ENCODE assay signal across 15 cellular contexts in genomic region chr2:53880756-53881155, GRCh38. TPM values are rescaled to one million over a fixed set of nuclear protein-coding genes. Genes with fewer than 3 reads are reported as not detected.
DNase-seq lines count a peak whose midpoint lies in the region; ATAC-seq and FAIRE-seq lines count a peak whose summit lies in the region.
"Had no signal": no experiment of that assay in that cellular context is flagged by ENCODE, and none has a peak within 500 bp of the region (broad histone marks: within the 10 kb centered on the region; RNA-seq: fewer than 3 reads in every experiment).

No MANE protein-coding gene starts in this region.

- H3K4me1 Mint-ChIP-seq in activated naive CD8-positive, alpha-beta T cell treated with anti-CD3 and anti-CD28 coated beads, Interleukin-2, amount 50 U/mL, for 24 hours: peaks cover 28% of the 10 kb centered on the region
- peaks cover 15% of the 10 kb centered on the region for H3K4me1 Mint-ChIP-seq in activated naive CD8-positive, alpha-beta T cell treated with anti-CD3 and anti-CD28 coated beads for 36 hours
- H3K4me1 Mint-ChIP-seq: neural progenitor cell had no signal

- H3K27ac Mint-ChIP-seq in activated naive CD8-positive, alpha-beta T cell treated with anti-CD3 and anti-CD28 coated beads, Interleukin-2, amount 50 U/mL, for 24 hours: peak overlapping the region; percentile 1
- no peak overlapping the region for H3K27ac Mint-ChIP-seq in activated naive CD8-positive, alpha-beta T cell treated with anti-CD3 and anti-CD28 coated beads for 36 hours
- H3K27ac Mint-ChIP-seq: activated CD4-positive, alpha-beta T cell treated with anti-CD3 and anti-CD28 coated beads, Interleukin-2, amount 10 ng/mL, durations not matched to agents 24 days and 14 days; neural progenitor cell; T-helper 1 cell treated with Interleukin-12 subunit alpha and Interleukin-12 subunit beta and Interleukin-4 antibody, amounts not matched to agents 30 μg/mL and 1 μg/mL, for 36 hours had no signal

- FAIRE-seq in urothelium cell line (lab: Jason Lieb, UNC): no peak

- H3K36me3 Mint-ChIP-seq in activated naive CD8-positive, alpha-beta T cell treated with anti-CD3 and anti-CD28 coated beads, Interleukin-2, amount 50 U/mL, for 24 hours (ENCODE audit: low read depth): peaks cover 53% of the 10 kb centered on the region
- H3K36me3 Mint-ChIP-seq in activated naive CD8-positive, alpha-beta T cell treated with anti-CD3 and anti-CD28 coated beads for 36 hours: peaks cover 40% of the 10 kb centered on the region

- ATAC-seq in activated naive CD8-positive, alpha-beta T cell treated with anti-CD3 and anti-CD28 coated beads, Interleukin-2, amount 50 U/mL, for 24 hours: no peak

- no peaks in the 10 kb centered on the region for H3K27me3 Mint-ChIP-seq in activated naive CD8-positive, alpha-beta T cell treated with anti-CD3 and anti-CD28 coated beads, Interleukin-2, amount 50 U/mL, for 24 hours
- no peaks in the 10 kb centered on the region for H3K27me3 Mint-ChIP-seq in activated naive CD8-positive, alpha-beta T cell treated with anti-CD3 and anti-CD28 coated beads for 36 hours
- H3K27me3 Mint-ChIP-seq: activated CD4-positive, alpha-beta T cell treated with anti-CD3 and anti-CD28 coated beads, Interleukin-2, amount 10 ng/mL, durations not matched to agents 24 days and 14 days had no signal

- H3K4me3 Mint-ChIP-seq in activated naive CD8-positive, alpha-beta T cell treated with anti-CD3 and anti-CD28 coated beads, Interleukin-2, amount 50 U/mL, for 24 hours: no peak overlapping the region
- H3K4me3 Mint-ChIP-seq in activated naive CD8-positive, alpha-beta T cell treated with anti-CD3 and anti-CD28 coated beads for 36 hours: no peak overlapping the region
- H3K4me3 Mint-ChIP-seq: activated CD4-positive, alpha-beta T cell treated with anti-CD3 and anti-CD28 coated beads, Interleukin-2, amount 10 ng/mL, durations not matched to agents 24 days and 14 days; neural progenitor cell; T-helper 1 cell treated with Interleukin-12 subunit alpha and Interleukin-12 subunit beta and Interleukin-4 antibody, amounts not matched to agents 30 μg/mL and 1 μg/mL, for 36 hours had no signal

- H3K9me3 Mint-ChIP-seq in activated naive CD8-positive, alpha-beta T cell treated with anti-CD3 and anti-CD28 coated beads, Interleukin-2, amount 50 U/mL, for 24 hours: no peaks in the 10 kb centered on the region
- H3K9me3 Mint-ChIP-seq in activated naive CD8-positive, alpha-beta T cell treated with anti-CD3 and anti-CD28 coated beads for 36 hours: no peaks in the 10 kb centered on the region
- H3K9me3 Mint-ChIP-seq: activated CD4-positive, alpha-beta T cell treated with anti-CD3 and anti-CD28 coated beads, Interleukin-2, amount 10 ng/mL, durations not matched to agents 24 days and 14 days; neural progenitor cell; T-helper 1 cell treated with Interleukin-12 subunit alpha and Interleukin-12 subunit beta and Interleukin-4 antibody, amounts not matched to agents 30 μg/mL and 1 μg/mL, for 36 hours had no signal

- no peak for DNase-seq in activated naive CD8-positive, alpha-beta T cell treated with anti-CD3 and anti-CD28 coated beads, Interleukin-2, amount 50 U/mL, for 24 hours
- no peak for DNase-seq in activated naive CD8-positive, alpha-beta T cell treated with anti-CD3 and anti-CD28 coated beads for 36 hours
- peak; percentile 76 for DNase-seq in amniotic epithelial cell (ENCODE audit: low read depth)
- peak; percentile 23 for DNase-seq in fibroblast of the conjunctiva (ENCODE audit: low read depth)
- peak; percentile 11 for DNase-seq in urothelium cell line (ENCODE audit: low spot score)
- no peak for DNase-seq in DMS79 treated with DMSO at 0.1 percent for 48 hours (lab: John Stamatoyannopoulos, UW)
- no peak for DNase-seq in NCI-H128 (lab: John Stamatoyannopoulos, UW; ENCODE audit: unreplicated experiment)
- DNase-seq in NCI-H510A (lab: John Stamatoyannopoulos, UW): no peak
- DNase-seq: activated CD4-positive, alpha-beta T cell treated with anti-CD3 and anti-CD28 coated beads, Interleukin-2, amount 10 ng/mL, durations not matched to agents 24 days and 14 days; DMS 273 treated with DMSO at 0.1 percent for 48 hours; KBM-7; NCI-H146; NCI-H446 treated with DMSO at 0.1 percent for 48 hours had no signal

RNA-seq across cellular contexts. Expression of gene GPR75, which starts 21.0 kb away (rescaled TPM):
- 1 to 10 TPM; 1.4 to 1.8 TPM for total RNA-seq in activated naive CD8-positive, alpha-beta T cell treated with anti-CD3 and anti-CD28 coated beads for 36 hours

Comparison
In these comparisons a context has a peak if more than half of its experiments do, and no peak if none do; other contexts are left out.
1. DNase-seq: peak in amniotic epithelial cell (single experiment), fibroblast of the conjunctiva (single experiment) and urothelium cell line (single experiment); none in activated naive CD8-positive, alpha-beta T cell treated with anti-CD3 and anti-CD28 coated beads, Interleukin-2, amount 50 U/mL, for 24 hours (single experiment), activated naive CD8-positive, alpha-beta T cell treated with anti-CD3 and anti-CD28 coated beads for 36 hours (single experiment), DMS79 treated with DMSO at 0.1 percent for 48 hours (single experiment), NCI-H128 (single experiment) and NCI-H510A (single experiment).